Comparison of ENCODE assay signal across 19 cellular contexts in the genomic region with DNA sequence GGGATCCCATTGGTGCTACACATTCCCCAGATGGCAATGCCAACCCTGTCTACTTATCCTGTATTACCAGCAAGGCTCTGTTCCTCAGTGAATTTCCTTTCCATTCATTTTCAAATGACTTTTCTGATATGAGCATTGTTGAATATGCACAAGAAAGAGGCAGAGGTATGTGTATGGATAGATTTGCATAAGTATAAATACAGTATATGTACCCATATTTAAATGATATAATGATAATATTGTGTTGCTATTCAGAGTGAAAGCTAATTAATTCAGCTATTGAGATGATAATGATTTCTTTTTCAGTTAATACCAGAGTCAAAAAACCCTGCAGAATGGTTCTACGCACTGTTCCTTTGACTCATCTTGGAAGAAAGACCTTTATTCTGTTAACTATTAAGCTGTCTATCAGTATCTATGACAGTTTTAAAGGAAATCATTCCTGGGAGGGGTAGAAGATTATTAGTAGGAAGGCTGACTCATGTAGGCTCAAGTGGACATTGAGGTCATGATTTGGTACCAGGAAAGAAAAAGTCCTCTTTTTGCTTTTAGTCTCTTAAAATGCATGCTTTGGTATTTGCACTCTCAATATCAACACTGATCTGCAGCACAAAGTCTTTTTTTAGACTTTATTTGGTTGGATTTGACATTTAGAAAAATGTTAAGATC. TPM values are rescaled to one million over a fixed set of nuclear protein-coding genes. Genes with fewer than 3 reads are reported as not detected.
DNase-seq lines count a peak whose midpoint lies in the region; ATAC-seq, FAIRE-seq and TF ChIP-seq lines count a peak whose summit lies in the region.
"Had no signal": no experiment of that assay in that cellular context is flagged by ENCODE, and none has a peak within 500 bp of the region (broad histone marks: within the 10 kb centered on the region; RNA-seq: fewer than 3 reads in every experiment).

No MANE protein-coding gene starts in this region.

- H3K4me1 ChIP-seq in kidney (ENCODE audit: control insufficient read depth in 1 of 2, insufficient read depth in 1 of 2, low read depth in 1 of 2, low read length in 2 of 2), result peaks cover 2 to 7% of the 10 kb centered on the region in 2 donors
- H3K4me1 ChIP-seq: SJCRH30 had no signal

- intact Hi-C loops in kidney (cut with DNase I), result no loop called here

- peaks cover 0 to 2% of the 10 kb centered on the region in 2 donors for H3K36me3 ChIP-seq in kidney (ENCODE audit: control insufficient read depth in 1 of 2, insufficient read depth in 2 of 2, low read length in 2 of 2)
- H3K36me3 ChIP-seq: SJCRH30 had no signal

- no peak overlapping the region for H3K9ac ChIP-seq in kidney (ENCODE audit: low read length in 2 of 2)

- FAIRE-seq in kidney (lab: Jason Lieb, UNC), result peak; percentile 33

- no peaks in the 10 kb centered on the region for H3K9me3 ChIP-seq in kidney (ENCODE audit: control insufficient read depth in 1 of 2, low read length in 2 of 2)
- H3K9me3 ChIP-seq: SJCRH30 had no signal

- no peak overlapping the region for H3K4me3 ChIP-seq in kidney (ENCODE audit: low read length in 2 of 2)
- H3K4me3 ChIP-seq: PC-9, SJCRH30 had no signal

- peak; percentile 70 for DNase-seq in Caki2 (ENCODE audit: low read depth)
- peak; percentile 6 to 35 for DNase-seq in NCI-H526 (lab: John Stamatoyannopoulos, UW)
- no peak for DNase-seq in kidney
- peak; percentile 92 for DNase-seq in renal cortical epithelial cell (ENCODE audit: low read depth)
- DNase-seq in amniotic stem cell (lab: John Stamatoyannopoulos, UW), result no peak
- DNase-seq: C1 segment of cervical spinal cord; CD8-positive, alpha-beta memory T cell; GDM1; IMR-90; NCI-H1417; NCI-H187; NCI-H2227 treated with DMSO at 0.1 percent for 48 hours; NCI-H524; PC-9; SJCRH30 had no signal

- ATAC-seq in GM18502 (IDR thresholded peaks at IDR 0.05; ENCODE audit: poor library complexity, unreplicated experiment) (no peak), GM19463 (IDR thresholded peaks at IDR 0.05; ENCODE audit: unreplicated experiment) (no peak)

- peak overlapping the region in 1 of 2 donors; percentile 55 for H3K27ac ChIP-seq in kidney (ENCODE audit: low read depth in 2 of 2, low read length in 2 of 2)
- H3K27ac ChIP-seq: PC-9, SJCRH30 had no signal

- in situ Hi-C loops in Caki2 (cut with HindIII; ENCODE audit: low pct_unique_long_range_greater_than_20kb, low sequenced_read_pairs), result no loop called here

- TF ChIP-seq CTCF in kidney (IDR thresholded peaks at IDR 0.05; ENCODE audit: borderline replicate concordance, extremely low read depth, insufficient read depth), result no peak

RNA-seq across cellular contexts. Expression of gene GAS2L3, which starts 44.9 kb away (rescaled TPM):
- 16.3 and 25.8 TPM in 2 replicates for total RNA-seq in Caki2 (2014; rRNA removed; shearing (Covaris generic); ENCODE audit: low replicate concordance)
- total RNA-seq in kidney, result 12.6 TPM
- polyA plus RNA-seq in kidney (ENCODE audit: insufficient read depth, low read depth, low replicate concordance), result 1.7 TPM
- 23.7 and 24.7 TPM in 2 replicates for total RNA-seq in renal cortical epithelial cell
- polyA plus RNA-seq: CD8-positive, alpha-beta memory T cell had no signal

RNA-seq across cellular contexts. Expression of gene NR1H4, which starts 54.9 kb away (rescaled TPM):
- 10.7 and 12.4 TPM in 2 replicates for total RNA-seq in Caki2 (2014; rRNA removed; shearing (Covaris generic); ENCODE audit: low replicate concordance)
- 42.2 TPM for total RNA-seq in kidney
- 62.6 TPM for polyA plus RNA-seq in kidney (ENCODE audit: insufficient read depth, low read depth, low replicate concordance)
- 15.5 and 60.5 TPM in 2 replicates for total RNA-seq in renal cortical epithelial cell
- total RNA-seq: A673; CD8-positive, alpha-beta memory T cell; Daoy; IMR-90; PC-9; SJCRH30 had no signal
- polyA plus RNA-seq: CD8-positive, alpha-beta memory T cell; IMR-90 had no signal

Comparison
In these comparisons a context has a peak if more than half of its experiments do, and no peak if none do; other contexts are left out.
1. DNase-seq: peak in Caki2 (single experiment), NCI-H526 (2 of 2) and renal cortical epithelial cell (single experiment); none in kidney (single experiment) and amniotic stem cell (single experiment).